15 cellular contexts compared by ENCODE assay signal in the genomic region with DNA sequence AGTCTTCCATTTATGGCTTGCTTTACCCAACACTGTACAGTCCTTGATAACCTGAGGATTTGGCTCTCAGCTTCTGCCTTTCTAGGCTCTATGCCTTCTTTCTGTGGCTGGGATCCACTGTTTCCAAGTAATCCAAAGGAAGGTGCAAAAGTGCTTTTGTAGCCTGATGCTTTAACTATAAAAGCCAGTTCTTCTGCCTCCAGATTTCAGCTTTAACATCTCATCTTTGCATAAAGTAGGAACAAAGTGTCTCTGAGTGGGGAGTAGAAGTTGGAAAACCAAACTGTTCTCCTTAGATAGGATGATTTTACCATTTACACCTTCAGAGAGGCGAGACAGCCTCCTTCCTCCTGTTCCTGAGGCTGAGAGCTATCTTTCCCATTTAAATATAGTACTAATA. TPM values are rescaled to one million over a fixed set of nuclear protein-coding genes. Genes with fewer than 3 reads are reported as not detected.
DNase-seq lines count a peak whose midpoint lies in the region; ATAC-seq and TF ChIP-seq lines count a peak whose summit lies in the region.
"Had no signal": no experiment of that assay in that cellular context is flagged by ENCODE, and none has a peak within 500 bp of the region (broad histone marks: within the 10 kb centered on the region; RNA-seq: fewer than 3 reads in every experiment).

No MANE protein-coding gene starts in this region.

- no peak overlapping the region for H2BK20ac ChIP-seq in H9 (ENCODE audit: low read depth, low read length, poor library complexity, severe bottlenecking)

- H3K4ac ChIP-seq in H9 (ENCODE audit: low read depth, low read length), result no peak overlapping the region

- no peak overlapping the region for H3K4me3 Mint-ChIP-seq in H9
- H3K4me3 Mint-ChIP-seq: B cell; CD8-positive, alpha-beta T cell had no signal

- no peak overlapping the region for H3K23ac ChIP-seq in H9 (ENCODE audit: insufficient read length, low read depth, low read length)

- H3K56ac ChIP-seq in H9 (ENCODE audit: insufficient read length, low read depth, low read length), result no peak overlapping the region

- H2BK5ac ChIP-seq in H9 (ENCODE audit: insufficient read length, low read length), result no peak overlapping the region

- H3K23me2 ChIP-seq in H9 (ENCODE audit: insufficient read length, low read depth, low read length, poor library complexity, severe bottlenecking), result peaks cover 3% of the 10 kb centered on the region

- no peak overlapping the region for H2AK5ac ChIP-seq in H9 (ENCODE audit: insufficient read length, low read length)

- no peak overlapping the region for H2AFZ ChIP-seq in H9 (ENCODE audit: low read length)

- H3K36me3 Mint-ChIP-seq in H9 (ENCODE audit: insufficient read depth in 1 of 3, low read depth in 3 of 3), result no peaks in the 10 kb centered on the region; a peak in 2 of 7 replicates

- no peak overlapping the region for H2BK15ac ChIP-seq in H9 (ENCODE audit: low read depth, low read length)

- no peak overlapping the region for H4K5ac ChIP-seq in H9 (ENCODE audit: insufficient read length, low read depth, low read length)

- no peak overlapping the region for H3T11ph ChIP-seq in H9 (ENCODE audit: low read length)

- H3K4me1 Mint-ChIP-seq in H9, result peaks cover 43 to 49% of the 10 kb centered on the region in 2 experiments

- no peak overlapping the region for H3K9ac ChIP-seq in H9 (ENCODE audit: extremely low read depth, insufficient read length, low read length)
- H3K9ac ChIP-seq: BLaER1 treated with 17β-estradiol and CSF1 and Interleukin-3, amounts not matched to agents 10 nM and 100 nM had no signal

- no peak overlapping the region for H2BK12ac ChIP-seq in H9 (ENCODE audit: insufficient read length, low read depth, low read length)

- no peak overlapping the region for H3K27ac ChIP-seq in H9 (ENCODE audit: insufficient read length, low read depth, low read length)
- H3K27ac ChIP-seq: BLaER1 treated with 17β-estradiol and CSF1 and Interleukin-3, amounts not matched to agents 10 nM and 100 nM had no signal

- no peaks in the 10 kb centered on the region for H3K9me3 ChIP-seq in H9 (ENCODE audit: control insufficient read depth, low read depth, low read length)
- H3K9me3 ChIP-seq: BLaER1 treated with 17β-estradiol and CSF1 and Interleukin-3, amounts not matched to agents 10 nM and 100 nM had no signal

- no peaks in the 10 kb centered on the region for H4K20me1 ChIP-seq in H9 (ENCODE audit: control insufficient read depth, insufficient read depth, insufficient read length)
- H4K20me1 ChIP-seq: BLaER1 treated with 17β-estradiol and CSF1 and Interleukin-3, amounts not matched to agents 10 nM and 100 nM had no signal

- no peaks in the 10 kb centered on the region for H3K27me3 Mint-ChIP-seq in H9 (ENCODE audit: low read depth)

- no peak for TF ChIP-seq CTCF in H9 (conservative IDR thresholded peaks at IDR 0.05)

- H3K14ac ChIP-seq in H9 (ENCODE audit: insufficient read depth, low read length), result no peak overlapping the region

- no peak overlapping the region for H2BK120ac ChIP-seq in H9 (ENCODE audit: low read depth, low read length, poor library complexity, severe bottlenecking)

- peaks cover 6% of the 10 kb centered on the region; the same call in 1 of the 2 replicates for H3K4me1 ChIP-seq in H9 (ENCODE audit: insufficient read depth, low read length)

- peak overlapping the region in 2 of 3 experiments; percentile 66 to 76; a peak in 4 of 7 replicates for H3K27ac Mint-ChIP-seq in H9
- H3K27ac Mint-ChIP-seq: B cell; CD8-positive, alpha-beta T cell had no signal

- ATAC-seq in HG02678 (IDR thresholded peaks at IDR 0.05; ENCODE audit: unreplicated experiment) (no peak), HG03025 (IDR thresholded peaks at IDR 0.05; ENCODE audit: low FRiP score, unreplicated experiment) (no peak)
- ATAC-seq: CD8-positive, alpha-beta T cell had no signal

- no peak for DNase-seq in H9
- peak; percentile 14 for DNase-seq in NCI-H69 (lab: John Stamatoyannopoulos, UW)
- peak; percentile 58 for DNase-seq in inferior parietal cortex (ENCODE audit: extremely low spot score)
- peak; percentile 23 for DNase-seq in occipital lobe (lab: John Stamatoyannopoulos, UW)
- no peak for DNase-seq in head of caudate nucleus
- DNase-seq: Calu3; CD8-positive, alpha-beta T cell; DMS79 treated with DMSO at 0.1 percent for 48 hours; GF-D8; GOT3; HCEC 1CT had no signal

- no peak overlapping the region for H3K18ac ChIP-seq in H9 (ENCODE audit: insufficient read length, low read depth, low read length)

- no CpG with 5 or more reads among the region's 1 CpG for WGBS in H9 (ENCODE audit: extremely low coverage, insufficient read length, low lambda C conversion rate)

- no peaks in the 10 kb centered on the region for H3K27me3 ChIP-seq in H9 (ENCODE audit: insufficient read depth, low read length)
- H3K27me3 ChIP-seq: BLaER1 treated with 17β-estradiol and CSF1 and Interleukin-3, amounts not matched to agents 10 nM and 100 nM had no signal

- intact Hi-C loops in head of caudate nucleus (cut with DNase I), result no loop called here

- no peaks in the 10 kb centered on the region for H3K79me2 ChIP-seq in H9 (ENCODE audit: insufficient read depth, low read length)

- H4K8ac ChIP-seq in H9 (replicated peaks; ENCODE audit: insufficient read length, low read depth, low read length), result no peak overlapping the region

- H4K91ac ChIP-seq in H9 (ENCODE audit: insufficient read length, low read depth, low read length), result no peak overlapping the region

- H3K9me3 Mint-ChIP-seq in H9, result no peaks in the 10 kb centered on the region

- H3K4me2 ChIP-seq in H9 (ENCODE audit: insufficient read depth, insufficient read length, low read length), result no peak overlapping the region
- H3K4me2 ChIP-seq: BLaER1 treated with 17β-estradiol and CSF1 and Interleukin-3, amounts not matched to agents 10 nM and 100 nM had no signal

- no peaks in the 10 kb centered on the region for H3K79me1 ChIP-seq in H9 (ENCODE audit: insufficient read depth, low read depth, low read length, poor library complexity, severe bottlenecking)

RNA-seq across cellular contexts. Expression of gene SEC24D, which starts 11.1 kb away (rescaled TPM):
- total RNA-seq in H9 (2021), result 59.1 and 61.5 TPM in 2 replicates
- total RNA-seq in occipital lobe, result 10.1 TPM

RNA-seq across cellular contexts. Expression of gene SYNPO2, which starts 41.7 kb away (rescaled TPM):
- total RNA-seq in H9 (2021) (1.1 and 1.2 TPM in 2 replicates), occipital lobe (2.3 TPM)

Comparison
In these comparisons a context has a peak if more than half of its experiments do, and no peak if none do; other contexts are left out.
1. DNase-seq: peak in NCI-H69 (single experiment), inferior parietal cortex (single experiment) and occipital lobe (single experiment); none in H9 (single experiment) and head of caudate nucleus (0 of 42).